19 cellular contexts compared by ENCODE assay signal in the genomic region with DNA sequence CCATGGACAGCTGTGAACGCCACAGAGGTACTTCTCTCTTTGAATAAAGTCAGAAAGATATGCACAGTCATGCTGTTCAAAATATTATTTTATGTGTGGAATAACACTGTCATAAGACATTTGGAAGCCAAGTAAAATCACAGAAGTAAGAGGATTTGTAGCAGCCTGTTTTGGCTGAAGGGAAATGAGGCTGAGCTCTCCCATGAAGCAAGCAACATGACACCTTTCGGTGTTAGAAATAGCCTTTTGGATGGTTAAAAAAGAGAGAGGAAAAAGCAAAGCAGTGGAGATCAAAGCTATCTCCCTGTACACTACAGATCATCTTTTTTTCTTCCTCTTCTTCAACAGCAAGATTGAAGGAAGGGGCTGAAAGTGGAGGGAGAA.
A peak's percentile ranks its signal among the peaks of the same experiment; 100 is the strongest.
DNase-seq lines count a peak whose midpoint lies in the region; ATAC-seq and TF ChIP-seq lines count a peak whose summit lies in the region.
"Had no signal": no experiment of that assay in that cellular context is flagged by ENCODE, and none has a peak within 500 bp of the region (broad histone marks: within the 10 kb centered on the region; RNA-seq: fewer than 3 reads in every experiment).

No MANE protein-coding gene starts in this region.

- H3K4me2 ChIP-seq in IMR-90 (ENCODE audit: low read depth, low read length): no peak overlapping the region

- H3K79me1 ChIP-seq in IMR-90 (ENCODE audit: low read depth in 1 of 2, low read length in 2 of 2): peaks cover 3 to 31% of the 10 kb centered on the region in 2 experiments; a peak in 3 of 4 replicates

- no peak overlapping the region for H3K9ac ChIP-seq in IMR-90 (ENCODE audit: low read depth, low read length)
- H3K9ac ChIP-seq: GM23248 had no signal

- CTCF ChIA-PET in IMR-90 (lab: Yijun Ruan, JAX): no interaction called here

- H4K91ac ChIP-seq in IMR-90 (ENCODE audit: insufficient read depth, low read depth, low read length): no peak overlapping the region

- no peaks in the 10 kb centered on the region for H3K27me3 Mint-ChIP-seq in endothelial cell (ENCODE audit: unreplicated experiment)
- H3K27me3 Mint-ChIP-seq: activated CD8-positive, alpha-beta T cell treated with anti-CD3 and anti-CD28 coated beads for 36 hours; memory B cell had no signal

- H3K4me3 Mint-ChIP-seq in endothelial cell (ENCODE audit: unreplicated experiment): peak overlapping the region; percentile 52
- H3K4me3 Mint-ChIP-seq: activated CD8-positive, alpha-beta T cell treated with anti-CD3 and anti-CD28 coated beads for 36 hours; activated naive CD8-positive, alpha-beta T cell treated with anti-CD3 and anti-CD28 coated beads for 36 hours; memory B cell had no signal

- H3K4me3 ChIP-seq in GM06990 (replicated peaks; ENCODE audit: low read depth, low read length): peak overlapping the region; percentile 33
- H3K4me3 ChIP-seq in IMR-90 (ENCODE audit: insufficient read depth, low read depth, low read length): no peak overlapping the region
- H3K4me3 ChIP-seq: GM23248, K562, testis had no signal

- in situ Hi-C loops in IMR-90 (cut with MboI; ENCODE audit: low sequenced_read_pairs): no loop called here

- no peak overlapping the region for H2AFZ ChIP-seq in IMR-90 (replicated peaks; ENCODE audit: low read length, poor library complexity)
- H2AFZ ChIP-seq: GM23248 had no signal

- ATAC-seq in IMR-90 (ENCODE audit: low read depth) (no peak), sciatic nerve (peak; percentile 61), HG03039 (IDR thresholded peaks at IDR 0.05; ENCODE audit: unreplicated experiment) (no peak), GM19328 (IDR thresholded peaks at IDR 0.05; ENCODE audit: unreplicated experiment) (no peak)
- ATAC-seq: activated CD8-positive, alpha-beta T cell treated with anti-CD3 and anti-CD28 coated beads for 36 hours; K562 had no signal

- TF ChIP-seq RAD21 in IMR-90 (IDR thresholded peaks at IDR 0.05; ENCODE audit: low read length): no peak

- H3K9me3 Mint-ChIP-seq in endothelial cell (ENCODE audit: unreplicated experiment): no peaks in the 10 kb centered on the region
- H3K9me3 Mint-ChIP-seq: activated CD8-positive, alpha-beta T cell treated with anti-CD3 and anti-CD28 coated beads for 36 hours had no signal

- no peak overlapping the region for H2BK15ac ChIP-seq in IMR-90 (ENCODE audit: low read depth, low read length)

- no peaks in the 10 kb centered on the region; the same call in 1 of the 2 replicates for H3K9me1 ChIP-seq in IMR-90 (ENCODE audit: insufficient read depth, low read length)

- no CpG with 5 or more reads among the region's 2 CpGs for WGBS in IMR-90 (ENCODE audit: extremely low coverage in 2 of 2, insufficient read length in 1 of 2), 2 experiments

- H3K4me1 ChIP-seq in IMR-90 (ENCODE audit: control insufficient read depth, insufficient read depth, low read length): peaks cover 1% of the 10 kb centered on the region; the same call in 1 of the 2 replicates

- TF ChIP-seq CTCF in GM06990 (IDR thresholded peaks at IDR 0.05; ENCODE audit: insufficient read depth, low read length, poor library complexity, severe bottlenecking) (no peak), IMR-90 (conservative IDR thresholded peaks at IDR 0.05; ENCODE audit: low read depth, low read length) (no peak), endothelial cell (IDR thresholded peaks at IDR 0.05; ENCODE audit: unreplicated experiment) (no peak)

- no peak overlapping the region for H2AK5ac ChIP-seq in IMR-90 (ENCODE audit: low read depth, low read length)

- no peak overlapping the region for H3K27ac ChIP-seq in IMR-90 (ENCODE audit: insufficient read depth, low read length)
- H3K27ac ChIP-seq: GM23248, testis, VCaP had no signal

- no peak overlapping the region for H2BK5ac ChIP-seq in IMR-90 (ENCODE audit: low read depth, low read length, poor library complexity, severe bottlenecking)

- DNase-seq in GM06990 (ENCODE audit: extremely low read depth, insufficient read length) (no peak), IMR-90 (no peak), endothelial cell (ENCODE audit: low spot score) (no peak), sciatic nerve (ENCODE audit: low spot score) (no peak), NCI-H774 (lab: John Stamatoyannopoulos, UW) (no peak)
- DNase-seq: activated CD8-positive, alpha-beta T cell treated with anti-CD3 and anti-CD28 coated beads for 36 hours; activated naive CD8-positive, alpha-beta T cell treated with anti-CD3 and anti-CD28 coated beads for 36 hours; activated T-cell treated with anti-CD3 and anti-CD28 coated beads, Interleukin-2, amount 50 U/mL, for 48 hours; Calu3; islet precursor cell; stimulated activated CD4-positive, alpha-beta T cell treated with anti-CD3 and anti-CD28 coated beads, Interleukin-4, amount 100 ng/mL, for 4 hours; stimulated activated CD8-positive, alpha-beta memory T cell treated with anti-CD3 and anti-CD28 coated beads, Interleukin-4, amount 100 ng/mL, for 48 hours; testis had no signal

- no TSS peak for BruUV-seq in IMR-90 (replicated peaks; lab: Mats Ljungman, UMichigan)

- 0 out of 2 replicates have a peak overlapping the region, but pooled peaks have one; percentile 10 for H3K23ac ChIP-seq in IMR-90 (ENCODE audit: low read depth, low read length)

- no peak overlapping the region for H3K18ac ChIP-seq in IMR-90 (ENCODE audit: low read depth, low read length)

- H4K5ac ChIP-seq in IMR-90 (ENCODE audit: low read depth, low read length): no peak overlapping the region

- no peak overlapping the region for H3K4ac ChIP-seq in IMR-90 (ENCODE audit: low read depth, low read length)

- POLR2A ChIA-PET in IMR-90 (lab: Charles Lee; ENCODE audit: unreplicated experiment): no interaction called here

- no peak overlapping the region for H2BK120ac ChIP-seq in IMR-90 (ENCODE audit: low read depth, low read length)

- no peak overlapping the region for H3K14ac ChIP-seq in IMR-90 (replicated peaks; ENCODE audit: low read depth, low read length)

- H3K27me3 ChIP-seq in GM06990 (replicated peaks; ENCODE audit: control insufficient read depth, insufficient read depth, low read length) (no peaks in the 10 kb centered on the region), IMR-90 (ENCODE audit: control insufficient read depth, insufficient read depth, low read length) (no peaks in the 10 kb centered on the region)
- H3K27me3 ChIP-seq: testis had no signal

- intact Hi-C loops in IMR-90 (cut with micrococcal nuclease) (no loop called here), sciatic nerve (cut with DNase I) (no loop called here)

- H4K20me1 ChIP-seq in IMR-90 (ENCODE audit: insufficient read depth, low read length): peaks cover 7% of the 10 kb centered on the region

- H3K56ac ChIP-seq in IMR-90 (ENCODE audit: extremely low read depth, insufficient read depth, low read length): no peak overlapping the region

- H3K4me1 Mint-ChIP-seq in endothelial cell (ENCODE audit: unreplicated experiment): peaks cover 49% of the 10 kb centered on the region
- H3K4me1 Mint-ChIP-seq: memory B cell had no signal

- no peak overlapping the region for H2AK9ac ChIP-seq in IMR-90 (replicated peaks; ENCODE audit: low read depth, low read length, poor library complexity)

- H2BK20ac ChIP-seq in IMR-90 (ENCODE audit: low read depth, low read length): no peak overlapping the region

- H3K36me3 Mint-ChIP-seq in endothelial cell (ENCODE audit: low read depth, unreplicated experiment): peaks cover 4% of the 10 kb centered on the region
- H3K36me3 Mint-ChIP-seq: activated naive CD8-positive, alpha-beta T cell treated with anti-CD3 and anti-CD28 coated beads for 36 hours; memory B cell had no signal

- TF ChIP-seq POLR2A in IMR-90 (IDR thresholded peaks at IDR 0.05; ENCODE audit: low read depth, low read length): no peak

- H4K8ac ChIP-seq in IMR-90 (ENCODE audit: low read depth in 2 of 2, low read length in 2 of 2): no peak overlapping the region

- H3K27ac Mint-ChIP-seq in endothelial cell (ENCODE audit: unreplicated experiment): peak overlapping the region; percentile 28
- H3K27ac Mint-ChIP-seq: activated CD8-positive, alpha-beta T cell treated with anti-CD3 and anti-CD28 coated beads for 36 hours; activated naive CD8-positive, alpha-beta T cell treated with anti-CD3 and anti-CD28 coated beads for 36 hours; memory B cell had no signal

- dilution Hi-C loops in IMR-90 (cut with HindIII; ENCODE audit: low sequenced_read_pairs, unreplicated experiment): no loop called here

- H3K36me3 ChIP-seq in GM06990 (ENCODE audit: control insufficient read depth, insufficient read depth, low read length) (no peaks in the 10 kb centered on the region), IMR-90 (ENCODE audit: control insufficient read depth, insufficient read depth, low read length) (no peaks in the 10 kb centered on the region)

- H3K9me3 ChIP-seq in IMR-90 (ENCODE audit: control insufficient read depth, insufficient read depth, low read length): no peaks in the 10 kb centered on the region
- H3K9me3 ChIP-seq: testis had no signal

TF ChIP-seq in IMR-90, 13 proteins besides CTCF, POLR2A, EP300 and RAD21:
- TF ChIP-seq MXI1 (IDR thresholded peaks at IDR 0.05; ENCODE audit: borderline replicate concordance, low read depth, low read length) (no peak), NFE2L2 (IDR thresholded peaks at IDR 0.05; ENCODE audit: low read depth, low read length) (peak; percentile 34)
TF ChIP-seq in IMR-90: peak in this region for 1.
